ENCODE assay signal across 22 cellular contexts in genomic region chr12:58532855-58533608, GRCh38.
"Had no signal": no experiment of that assay in that cellular context is flagged by ENCODE, and none has a peak within 500 bp of the region (broad histone marks: within the 10 kb centered on the region; RNA-seq: fewer than 3 reads in every experiment).

No MANE protein-coding gene starts in this region.

- H2AFZ ChIP-seq: neural progenitor cell had no signal

- H3K36me3 ChIP-seq: esophagus squamous epithelium, neural progenitor cell, ovary, right atrium auricular region, sigmoid colon, stomach, thoracic aorta, transverse colon had no signal

- H3K27ac ChIP-seq: dorsolateral prefrontal cortex, esophagus squamous epithelium, foreskin keratinocyte, neural progenitor cell, ovary, right atrium auricular region, sigmoid colon, stomach, thoracic aorta, transverse colon had no signal

- H3K36me3 Mint-ChIP-seq: mesothelial cell of epicardium; natural killer cell treated with Interleukin-12 subunit alpha and Interleukin-12 subunit beta and Interleukin-15 and Interleukin-18, amount 100 ng/mL, for 72 hours; neural progenitor cell; stimulated activated naive B cell treated with anti-CD40 and anti-IgM and Interleukin-4, amounts not matched to agents 10 μg/mL and 1 μg/mL and 100 μg/mL, for 72 hours had no signal

- H3K9me3 Mint-ChIP-seq: neural progenitor cell; stimulated activated naive B cell treated with anti-CD40 and anti-IgM and Interleukin-4, amounts not matched to agents 10 μg/mL and 1 μg/mL and 100 μg/mL, for 72 hours had no signal

- H3K27me3 Mint-ChIP-seq: natural killer cell treated with Interleukin-12 subunit alpha and Interleukin-12 subunit beta and Interleukin-15 and Interleukin-18, amount 100 ng/mL, for 72 hours had no signal

- DNase-seq: cortex of kidney; dorsolateral prefrontal cortex; effector memory CD4-positive, alpha-beta T cell; esophagus squamous epithelium; left colon; nucleus accumbens; ovary; sigmoid colon; stimulated activated CD4-positive, alpha-beta T cell treated with anti-CD3 and anti-CD28 coated beads, Interleukin-2, amount 100 ng/mL, for 24 hours; stimulated activated CD4-positive, alpha-beta T cell treated with anti-CD3 and anti-CD28 coated beads, Interleukin-4, amount 100 ng/mL, for 4 hours; stimulated activated naive B cell treated with anti-CD40 and anti-IgM and Interleukin-4, amounts not matched to agents 10 μg/mL and 1 μg/mL and 100 μg/mL, for 72 hours; stomach; substantia nigra; transverse colon had no signal

- H3K4me3 Mint-ChIP-seq: mesothelial cell of epicardium; natural killer cell treated with Interleukin-12 subunit alpha and Interleukin-12 subunit beta and Interleukin-15 and Interleukin-18, amount 100 ng/mL, for 72 hours; neural progenitor cell; stimulated activated naive B cell treated with anti-CD40 and anti-IgM and Interleukin-4, amounts not matched to agents 10 μg/mL and 1 μg/mL and 100 μg/mL, for 72 hours had no signal

- H3K4me3 ChIP-seq: dorsolateral prefrontal cortex, esophagus squamous epithelium, neural progenitor cell, ovary, right atrium auricular region, sigmoid colon, skin epidermis, stomach, thoracic aorta, transverse colon had no signal

- H3K4me1 ChIP-seq: neural progenitor cell, right atrium auricular region had no signal

- H3K27ac Mint-ChIP-seq: mesothelial cell of epicardium; natural killer cell treated with Interleukin-12 subunit alpha and Interleukin-12 subunit beta and Interleukin-15 and Interleukin-18, amount 100 ng/mL, for 72 hours; neural progenitor cell; stimulated activated naive B cell treated with anti-CD40 and anti-IgM and Interleukin-4, amounts not matched to agents 10 μg/mL and 1 μg/mL and 100 μg/mL, for 72 hours had no signal

- H3K27me3 ChIP-seq: dorsolateral prefrontal cortex, esophagus squamous epithelium, foreskin keratinocyte, neural progenitor cell, ovary, right atrium auricular region, sigmoid colon, stomach, transverse colon had no signal

- H3K9me3 ChIP-seq: esophagus squamous epithelium, ovary, right atrium auricular region, sigmoid colon, stomach, thoracic aorta, transverse colon had no signal

- H3K4me1 Mint-ChIP-seq: neural progenitor cell; stimulated activated naive B cell treated with anti-CD40 and anti-IgM and Interleukin-4, amounts not matched to agents 10 μg/mL and 1 μg/mL and 100 μg/mL, for 72 hours had no signal

- H3K4me2 ChIP-seq: neural progenitor cell had no signal

- FAIRE-seq: endometrium had no signal

- H3K9ac ChIP-seq: neural progenitor cell had no signal
